In the genomic region with DNA sequence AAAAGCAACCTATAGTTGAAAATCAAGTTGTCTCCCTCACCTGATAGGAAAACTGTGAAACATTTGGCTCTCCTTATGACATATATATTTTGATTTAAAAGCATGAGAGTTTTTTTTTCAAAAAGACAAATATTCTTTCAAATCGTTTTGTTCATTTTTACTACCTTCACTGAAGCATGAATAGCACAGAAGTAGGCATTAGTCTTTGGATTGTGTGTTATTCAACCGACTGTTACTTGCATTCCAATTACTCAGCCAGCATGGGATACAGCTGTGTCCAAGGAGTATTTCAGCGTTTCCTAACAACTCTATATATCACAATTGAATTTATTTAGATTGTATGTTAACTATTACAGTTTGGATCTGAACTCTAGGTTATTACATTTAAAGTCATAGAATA, we compare ENCODE assay signal across 22 cellular contexts.
"Had no signal": no experiment of that assay in that cellular context is flagged by ENCODE, and none has a peak within 500 bp of the region (broad histone marks: within the 10 kb centered on the region; RNA-seq: fewer than 3 reads in every experiment).

No MANE protein-coding gene starts in this region.

- H3K27ac ChIP-seq: body of pancreas, colonic mucosa, esophagus squamous epithelium, left lung, transverse colon had no signal

- H3K4me1 ChIP-seq: body of pancreas, colonic mucosa, esophagus squamous epithelium, left lung, transverse colon had no signal

- H3K4me3 ChIP-seq: body of pancreas, colonic mucosa, esophagus squamous epithelium, left lung, lung, right atrium auricular region, transverse colon had no signal

- DNase-seq: activated CD4-positive, alpha-beta T cell treated with anti-CD3 and anti-CD28 coated beads for 4 hours; activated CD4-positive, alpha-beta T cell treated with anti-CD3 and anti-CD28 coated beads, Interleukin-2, amount 50 U/mL, for 48 hours; activated CD4-positive, CD25-positive, alpha-beta regulatory T cell; activated CD8-positive, alpha-beta memory T cell treated with anti-CD3 and anti-CD28 coated beads, Interleukin-2, amount 50 U/mL, for 48 hours; activated naive CD4-positive, alpha-beta T cell treated with Interleukin-2 at 50 U/mL for 16 hours; activated naive CD8-positive, alpha-beta T cell treated with anti-CD3 and anti-CD28 coated beads for 36 hours; activated T-cell treated with anti-CD3 and anti-CD28 coated beads, Interleukin-2, amount 50 U/mL, for 4 hours; amygdala; body of pancreas; colonic mucosa; endodermal cell; esophagus squamous epithelium; kidney; left lung; naive thymus-derived CD8-positive, alpha-beta T cell; stimulated activated CD4-positive, alpha-beta T cell treated with anti-CD3 and anti-CD28 coated beads, Interleukin-4, amount 100 ng/mL, for 4 hours; stimulated activated naive CD8-positive, alpha-beta T cell treated with anti-CD3 and anti-CD28 coated beads, Interleukin-15, Interleukin-2, amounts not matched to agents 100 U/mL and 50 U/mL, for 24 hours; SW 1271; T-helper 17 cell; transverse colon had no signal

- H3K36me3 ChIP-seq: colonic mucosa, esophagus squamous epithelium, left lung, right atrium auricular region, transverse colon had no signal

- ATAC-seq: activated T-cell treated with anti-CD3 and anti-CD28 coated beads, Interleukin-2, amount 50 U/mL, for 4 hours; body of pancreas; left lung; naive thymus-derived CD8-positive, alpha-beta T cell; stimulated activated naive CD8-positive, alpha-beta T cell treated with anti-CD3 and anti-CD28 coated beads, Interleukin-15, Interleukin-2, amounts not matched to agents 100 U/mL and 50 U/mL, for 24 hours; T-helper 17 cell had no signal

- H3K9me3 ChIP-seq: body of pancreas, colonic mucosa, esophagus squamous epithelium, left lung, right atrium auricular region, transverse colon had no signal

- H3K27me3 ChIP-seq: body of pancreas, colonic mucosa, esophagus squamous epithelium, left lung, right atrium auricular region, transverse colon had no signal
